19 cellular contexts compared by ENCODE assay signal in the genomic region with DNA sequence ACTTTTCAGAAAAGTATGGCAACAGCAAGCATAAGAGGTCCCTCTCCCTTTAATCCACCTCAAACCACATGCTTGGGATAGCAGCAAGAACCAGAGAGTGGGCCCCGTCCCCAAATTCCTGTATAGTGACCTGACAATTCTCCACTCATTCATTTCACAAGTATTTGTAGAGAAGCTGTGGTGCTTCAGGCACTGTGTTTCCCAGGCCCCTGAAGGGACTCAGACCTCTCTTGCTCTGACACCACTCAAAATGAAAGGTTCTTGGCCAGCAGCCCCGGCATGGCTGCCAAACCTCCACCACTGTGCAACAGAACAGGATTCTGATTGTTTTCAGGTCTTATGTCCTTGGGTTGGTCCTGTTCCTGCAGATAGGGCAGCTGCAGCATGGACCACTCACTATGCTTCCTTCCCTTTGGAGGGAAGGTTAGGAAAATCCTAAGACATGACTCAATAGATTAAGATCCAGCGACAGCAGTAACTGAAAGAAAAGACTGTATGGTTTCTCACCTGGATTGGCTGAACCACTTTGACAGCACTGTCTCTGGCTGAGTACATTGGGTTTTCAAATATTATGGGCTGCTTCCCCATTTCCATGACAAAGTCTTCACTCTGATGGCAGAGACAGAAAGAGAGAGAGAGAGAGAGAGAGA.
"Had no signal": no experiment of that assay in that cellular context is flagged by ENCODE, and none has a peak within 500 bp of the region (broad histone marks: within the 10 kb centered on the region; RNA-seq: fewer than 3 reads in every experiment).

No MANE protein-coding gene starts in this region.

- H3K4me3 Mint-ChIP-seq: activated CD8-positive, alpha-beta T cell treated with anti-CD3 and anti-CD28 coated beads, Interleukin-2, amount 10 ng/mL, durations not matched to agents 7 days and 5 days; activated T-cell treated with anti-CD3 and anti-CD28 coated beads, Interleukin-2, amount 50 U/mL, for 72 hours; dendritic cell treated with granulocyte-macrophage colony-stimulating factor and Interleukin-4, amounts not matched to agents 40 ng/mL and 50 ng/mL, for 4 days; effector memory CD8-positive, alpha-beta T cell; neural crest cell; stimulated activated naive CD8-positive, alpha-beta T cell treated with anti-CD3 and anti-CD28 coated beads, Interleukin-15, Interleukin-2, amounts not matched to agents 100 ng/mL and 50 ng/mL, for 24 hours; type B pancreatic cell; WTC11 had no signal

- ATAC-seq: activated CD8-positive, alpha-beta T cell treated with anti-CD3 and anti-CD28 coated beads, Interleukin-2, amount 10 ng/mL, durations not matched to agents 7 days and 5 days; activated naive CD4-positive, alpha-beta T cell treated with anti-CD3 and anti-CD28 coated beads, Interleukin-2, amount 50 U/mL, for 72 hours; activated T-cell treated with anti-CD3 and anti-CD28 coated beads, Interleukin-2, amount 50 U/mL, for 72 hours; effector memory CD8-positive, alpha-beta T cell; lower lobe of right lung; WTC11 had no signal

- H3K27ac ChIP-seq: lower lobe of right lung, prostate gland, sigmoid colon, spleen, suprapubic skin had no signal

- H3K36me3 ChIP-seq: lower lobe of right lung, prostate gland, sigmoid colon, spleen, suprapubic skin had no signal

- H3K27me3 ChIP-seq: sigmoid colon, spleen, suprapubic skin had no signal

- H3K27me3 Mint-ChIP-seq: dendritic cell treated with granulocyte-macrophage colony-stimulating factor and Interleukin-4, amounts not matched to agents 40 ng/mL and 50 ng/mL, for 4 days; effector memory CD8-positive, alpha-beta T cell; stimulated activated naive CD8-positive, alpha-beta T cell treated with anti-CD3 and anti-CD28 coated beads, Interleukin-15, Interleukin-2, amounts not matched to agents 100 ng/mL and 50 ng/mL, for 24 hours; type B pancreatic cell had no signal

- H3K9me3 Mint-ChIP-seq: activated naive CD4-positive, alpha-beta T cell treated with anti-CD3 and anti-CD28 coated beads, Interleukin-2, amount 50 U/mL, for 72 hours; activated T-cell treated with anti-CD3 and anti-CD28 coated beads, Interleukin-2, amount 50 U/mL, for 72 hours; dendritic cell treated with granulocyte-macrophage colony-stimulating factor and Interleukin-4, amounts not matched to agents 40 ng/mL and 50 ng/mL, for 4 days; effector memory CD8-positive, alpha-beta T cell; neural crest cell; stimulated activated naive CD8-positive, alpha-beta T cell treated with anti-CD3 and anti-CD28 coated beads, Interleukin-15, Interleukin-2, amounts not matched to agents 100 ng/mL and 50 ng/mL, for 24 hours; type B pancreatic cell; WTC11 had no signal

- DNase-seq: activated CD4-positive, alpha-beta T cell treated with anti-CD3 and anti-CD28 coated beads for 4 hours; activated CD8-positive, alpha-beta memory T cell treated with anti-CD3 and anti-CD28 coated beads, Interleukin-2, amount 50 U/mL, for 4 hours; activated CD8-positive, alpha-beta T cell treated with anti-CD3 and anti-CD28 coated beads, Interleukin-2, amount 10 ng/mL, durations not matched to agents 7 days and 5 days; activated gamma-delta T cell; activated T-cell treated with anti-CD3 and anti-CD28 coated beads, Interleukin-2, amount 50 U/mL, for 72 hours; effector memory CD8-positive, alpha-beta T cell; erythroblast; lower lobe of right lung; sigmoid colon; spleen had no signal

- H3K4me3 ChIP-seq: lower lobe of right lung, prostate gland, sigmoid colon, spleen, suprapubic skin had no signal

- H3K36me3 Mint-ChIP-seq: activated naive CD4-positive, alpha-beta T cell treated with anti-CD3 and anti-CD28 coated beads, Interleukin-2, amount 50 U/mL, for 72 hours; type B pancreatic cell; WTC11 had no signal

- H3K4me1 ChIP-seq: lower lobe of right lung, prostate gland, sigmoid colon, suprapubic skin had no signal

- H3K9me3 ChIP-seq: lower lobe of right lung, prostate gland, sigmoid colon, spleen, suprapubic skin had no signal

- H3K27ac Mint-ChIP-seq: activated CD8-positive, alpha-beta T cell treated with anti-CD3 and anti-CD28 coated beads, Interleukin-2, amount 10 ng/mL, durations not matched to agents 7 days and 5 days; activated T-cell treated with anti-CD3 and anti-CD28 coated beads, Interleukin-2, amount 50 U/mL, for 72 hours; dendritic cell treated with granulocyte-macrophage colony-stimulating factor and Interleukin-4, amounts not matched to agents 40 ng/mL and 50 ng/mL, for 4 days; effector memory CD8-positive, alpha-beta T cell; stimulated activated naive CD8-positive, alpha-beta T cell treated with anti-CD3 and anti-CD28 coated beads, Interleukin-15, Interleukin-2, amounts not matched to agents 100 ng/mL and 50 ng/mL, for 24 hours; type B pancreatic cell; WTC11 had no signal

- FAIRE-seq: TTC549 had no signal
